Comparison of ENCODE assay signal across 11 cellular contexts in the genomic region with DNA sequence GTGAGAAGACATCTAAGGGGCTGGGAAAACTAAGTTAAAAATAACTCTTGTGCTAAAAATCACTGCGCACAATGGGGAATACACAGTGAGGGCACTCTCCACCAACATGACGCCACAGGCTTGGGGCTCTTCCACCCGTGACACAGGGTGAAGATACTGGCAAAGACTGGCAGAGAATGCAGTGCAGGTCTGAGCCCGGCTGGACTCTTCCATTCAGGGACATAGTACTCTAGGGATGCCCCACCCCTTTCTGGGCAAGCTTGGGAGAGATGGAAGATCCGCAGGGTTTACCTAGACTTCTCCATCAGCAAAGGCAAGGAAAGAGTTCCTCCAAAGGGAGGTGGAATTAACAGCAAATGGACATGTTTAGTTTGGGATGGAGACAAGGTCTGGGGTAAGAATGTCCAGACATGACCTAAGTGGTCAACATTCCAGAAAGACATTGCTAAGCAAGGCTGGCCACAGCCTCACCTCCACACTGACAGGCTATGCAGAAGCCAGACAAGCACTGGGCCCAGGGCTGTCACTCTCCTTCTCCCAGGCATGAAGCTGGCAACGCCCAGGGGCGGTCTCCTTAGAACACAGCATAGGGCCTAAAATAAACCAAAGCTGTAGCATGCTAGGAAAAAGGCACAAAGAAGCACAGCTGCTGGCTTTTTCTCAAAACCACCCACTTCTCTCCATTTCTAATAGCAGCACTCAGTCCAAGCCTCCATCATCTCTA. TPM values are rescaled to one million over a fixed set of nuclear protein-coding genes. Genes with fewer than 3 reads are reported as not detected.
DNase-seq lines count a peak whose midpoint lies in the region; ATAC-seq, FAIRE-seq and TF ChIP-seq lines count a peak whose summit lies in the region.
"Had no signal": no experiment of that assay in that cellular context is flagged by ENCODE, and none has a peak within 500 bp of the region (broad histone marks: within the 10 kb centered on the region; RNA-seq: fewer than 3 reads in every experiment).

No MANE protein-coding gene starts in this region.

- peak overlapping the region in 2 of 4 donors; percentile 18 to 28 for H3K27ac ChIP-seq in pancreas

- H3K9me3 ChIP-seq in adipocyte (ENCODE audit: control insufficient read depth, low read length) (no peaks in the 10 kb centered on the region), pancreas (no peaks in the 10 kb centered on the region)

- H3K27ac Mint-ChIP-seq in stimulated activated memory B cell treated with anti-CD40 and anti-IgM and Interleukin-4, amounts not matched to agents 10 μg/mL and 1 μg/mL and 100 μg/mL, for 72 hours = no peak overlapping the region

- peak overlapping the region; percentile 72 for H3K9ac ChIP-seq in adipocyte (ENCODE audit: low read length)

- H3K27me3 ChIP-seq in adipocyte (replicated peaks; ENCODE audit: control insufficient read depth, insufficient read depth, low read length) (no peaks in the 10 kb centered on the region), pancreas (no peaks in the 10 kb centered on the region)

- intact Hi-C loops in Right ventricle myocardium inferior (cut with DNase I) (loop anchor here (5.0 kb wide), 2 partner anchors 222 to 672 kb away; partner anchors contain the start of gene SMC3), pancreas (cut with DNase I) (loop anchor here in 1 of 3 donors (10.0 kb wide), 1 partner anchor 120 kb away; no protein-coding TSS in a partner anchor)

- H3K27me3 Mint-ChIP-seq in stimulated activated memory B cell treated with anti-CD40 and anti-IgM and Interleukin-4, amounts not matched to agents 10 μg/mL and 1 μg/mL and 100 μg/mL, for 72 hours = no peaks in the 10 kb centered on the region

- no peak overlapping the region for H3K4me3 Mint-ChIP-seq in stimulated activated memory B cell treated with anti-CD40 and anti-IgM and Interleukin-4, amounts not matched to agents 10 μg/mL and 1 μg/mL and 100 μg/mL, for 72 hours

- peak; percentile 59 for DNase-seq in Ammon's horn (ENCODE audit: low spot score)
- DNase-seq in adipocyte (ENCODE audit: low read depth) = peak; percentile 74
- peak; percentile 87 for DNase-seq in Right ventricle myocardium inferior (ENCODE audit: missing footprints)
- no peak for DNase-seq in pancreas
- no peak for DNase-seq in epidermal melanocyte (ENCODE audit: insufficient read length, low spot score)
- DNase-seq: activated CD8-positive, alpha-beta memory T cell treated with anti-CD3 and anti-CD28 coated beads, Interleukin-2, amount 50 U/mL, for 48 hours; NK-92 treated with Interleukin-12 subunit alpha and Interleukin-12 subunit beta, amount 100 ng/mL, for 24 hours; stimulated activated CD4-positive, alpha-beta T cell treated with anti-CD3 and anti-CD28 coated beads, Interleukin-4, amount 100 ng/mL, for 1 hour had no signal

- no peak for FAIRE-seq in pancreas (lab: Jason Lieb, UNC)

- peak; percentile 64 for ATAC-seq in Right ventricle myocardium inferior
- peak; percentile 15 to 59 (median 41) for ATAC-seq in pancreas
- no peak for ATAC-seq in stimulated activated memory B cell treated with anti-CD40 and anti-IgM and Interleukin-4, amounts not matched to agents 10 μg/mL and 1 μg/mL and 100 μg/mL, for 72 hours
- no peak for ATAC-seq in GM18502 (IDR thresholded peaks at IDR 0.05; ENCODE audit: poor library complexity, unreplicated experiment)
- no peak for ATAC-seq in HG02571 (IDR thresholded peaks at IDR 0.05; ENCODE audit: unreplicated experiment)

- peaks cover 30% of the 10 kb centered on the region for H3K4me1 Mint-ChIP-seq in stimulated activated memory B cell treated with anti-CD40 and anti-IgM and Interleukin-4, amounts not matched to agents 10 μg/mL and 1 μg/mL and 100 μg/mL, for 72 hours

- H3K4me1 ChIP-seq in adipocyte (ENCODE audit: control insufficient read depth, insufficient read depth, low read length) = peaks cover 96% of the 10 kb centered on the region
- H3K4me1 ChIP-seq in pancreas = peaks cover 31 to 67% (median 44%) of the 10 kb centered on the region in 3 donors

- H3K36me3 ChIP-seq in adipocyte (ENCODE audit: control insufficient read depth, insufficient read depth, low read length, severe bottlenecking) (peaks cover 10% of the 10 kb centered on the region), pancreas (peaks cover 0 to 9% (median 0%) of the 10 kb centered on the region in 3 donors)

- H3K36me3 Mint-ChIP-seq in stimulated activated memory B cell treated with anti-CD40 and anti-IgM and Interleukin-4, amounts not matched to agents 10 μg/mL and 1 μg/mL and 100 μg/mL, for 72 hours = peaks cover 54% of the 10 kb centered on the region

- H3K4me3 ChIP-seq in adipocyte (ENCODE audit: low read length) = peak overlapping the region; percentile 60
- H3K4me3 ChIP-seq in pancreas = no peak overlapping the region

- 52 to 54% methylated on average over 7 of the region's 7 CpGs for WGBS in pancreas, 2 donors

- H3K9me3 Mint-ChIP-seq in stimulated activated memory B cell treated with anti-CD40 and anti-IgM and Interleukin-4, amounts not matched to agents 10 μg/mL and 1 μg/mL and 100 μg/mL, for 72 hours = no peaks in the 10 kb centered on the region

- no peak for TF ChIP-seq CTCF in pancreas (IDR thresholded peaks at IDR 0.05)

RNA-seq across cellular contexts. Expression of gene XPNPEP1, which starts 28.1 kb away (rescaled TPM):
- total RNA-seq in Right ventricle myocardium inferior (43.6 TPM), pancreas (100 to 1,000 TPM in 1 of 6 donors, 10 to 100 TPM in 5; 66.9 to 112 (median 83.3) TPM)
- 10 to 100 TPM; 34.1 to 69.3 TPM for polyA plus RNA-seq in pancreas

Comparison
In these comparisons a context has a peak if more than half of its experiments do, and no peak if none do; other contexts are left out.
1. DNase-seq: peak in Ammon's horn (single experiment), adipocyte (single experiment) and Right ventricle myocardium inferior (single experiment); none in pancreas (0 of 6) and epidermal melanocyte (single experiment).
2. ATAC-seq: peak in Right ventricle myocardium inferior (single experiment) and pancreas (4 of 4); none in stimulated activated memory B cell treated with anti-CD40 and anti-IgM and Interleukin-4, amounts not matched to agents 10 μg/mL and 1 μg/mL and 100 μg/mL, for 72 hours (single experiment), GM18502 (single experiment) and HG02571 (single experiment).